In the genomic region with DNA sequence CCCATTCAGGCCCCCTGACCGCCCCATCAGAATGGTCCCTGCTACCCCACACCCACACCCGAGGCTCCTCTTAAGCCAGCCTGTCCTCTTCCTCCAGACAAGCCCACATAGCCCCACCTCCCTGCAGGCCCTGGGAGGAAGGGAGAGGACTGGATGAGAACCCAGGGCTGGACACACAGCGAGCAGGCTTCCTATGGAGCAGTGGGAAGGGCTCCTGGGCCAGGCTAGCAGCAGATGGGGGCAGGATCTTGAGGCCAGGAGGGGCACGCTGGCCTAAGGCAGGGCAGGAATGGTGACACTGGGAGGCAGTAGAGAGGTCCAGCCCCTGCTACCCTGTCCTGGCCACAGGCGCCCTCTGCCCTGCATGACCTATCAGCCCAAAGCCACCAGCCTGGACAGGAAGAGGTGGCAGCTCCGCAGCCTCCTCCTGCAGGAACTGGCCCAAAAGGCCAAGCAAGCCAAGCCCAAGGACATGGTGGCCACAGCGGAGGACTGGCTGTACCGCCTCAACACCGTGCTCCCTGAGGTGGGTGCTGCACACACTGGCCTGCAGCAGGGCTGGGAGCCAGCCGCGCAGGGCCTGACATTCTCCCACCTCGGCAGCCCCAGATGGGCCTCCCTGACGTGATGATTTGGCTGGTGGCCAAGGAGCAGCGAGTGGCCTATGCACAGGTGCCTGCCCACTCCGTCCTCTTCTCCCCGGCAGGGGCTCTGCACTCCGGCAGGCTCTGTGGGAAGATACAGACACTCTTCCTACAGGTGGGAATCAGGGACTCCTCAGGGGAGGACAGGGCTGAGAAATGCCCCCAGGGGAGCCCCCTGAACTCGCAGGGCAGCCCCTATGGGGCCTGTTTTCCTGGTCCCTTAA, we compare ENCODE assay signal across 12 cellular contexts. TPM values are rescaled to one million over a fixed set of nuclear protein-coding genes. Genes with fewer than 3 reads are reported as not detected.
DNase-seq lines count a peak whose midpoint lies in the region; ATAC-seq, FAIRE-seq and TF ChIP-seq lines count a peak whose summit lies in the region.
"Had no signal": no experiment of that assay in that cellular context is flagged by ENCODE, and none has a peak within 500 bp of the region (broad histone marks: within the 10 kb centered on the region; RNA-seq: fewer than 3 reads in every experiment).

No MANE protein-coding gene starts in this region.

- H3K79me2 ChIP-seq in neural progenitor cell (ENCODE audit: low read depth): no peaks in the 10 kb centered on the region

- H3K4me1 Mint-ChIP-seq in endodermal cell: no peaks in the 10 kb centered on the region
- peaks cover 7% of the 10 kb centered on the region for H3K4me1 Mint-ChIP-seq in neural progenitor cell
- peaks cover 4% of the 10 kb centered on the region for H3K4me1 Mint-ChIP-seq in osteocyte (ENCODE audit: unreplicated experiment)
- H3K4me1 Mint-ChIP-seq: memory B cell; stimulated activated naive CD8-positive, alpha-beta T cell treated with anti-CD3 and anti-CD28 coated beads, Interleukin-15, amount 100 ng/mL, for 72 hours had no signal

- H3K27ac Mint-ChIP-seq in endodermal cell (no peak overlapping the region), neural progenitor cell (peak overlapping the region; percentile 53), osteocyte (ENCODE audit: unreplicated experiment) (no peak overlapping the region)
- H3K27ac Mint-ChIP-seq: memory B cell; stimulated activated naive CD8-positive, alpha-beta T cell treated with anti-CD3 and anti-CD28 coated beads, Interleukin-15, amount 100 ng/mL, for 72 hours had no signal

- TF ChIP-seq CTCF in endodermal cell (conservative IDR thresholded peaks at IDR 0.05) (peak; percentile 68), neural progenitor cell (IDR thresholded peaks at IDR 0.05) (peak; percentile 20), mucosa of descending colon (IDR thresholded peaks at IDR 0.05) (no peak), osteocyte (IDR thresholded peaks at IDR 0.05) (no peak)

- H3K9ac ChIP-seq in endodermal cell (ENCODE audit: extremely low read depth, low read length, poor library complexity, severe bottlenecking): no peak overlapping the region
- H3K9ac ChIP-seq in neural progenitor cell: no peak overlapping the region

- DNase-seq in GM03348 (ENCODE audit: low spot score) (peak; percentile 9), NCI-H2227 treated with DMSO at 0.1 percent for 48 hours (lab: John Stamatoyannopoulos, UW) (peak; percentile 61), endodermal cell (peak; percentile 86), neural progenitor cell (ENCODE audit: low spot score) (peak; percentile 51), mucosa of descending colon (no peak), HTR-8/SVneo (ENCODE audit: insufficient read length, low spot score) (no peak), osteocyte (ENCODE audit: extremely low spot score, unreplicated experiment) (no peak)
- DNase-seq: activated CD4-positive, alpha-beta T cell treated with anti-CD3 and anti-CD28 coated beads for 1 hour; activated naive CD4-positive, alpha-beta T cell treated with anti-CD3 and anti-CD28 coated beads, Interleukin-2, amount 50 U/mL, for 16 hours; stimulated activated naive CD8-positive, alpha-beta T cell treated with anti-CD3 and anti-CD28 coated beads, Interleukin-15, amount 100 ng/mL, for 72 hours had no signal

- no peak for ATAC-seq in mucosa of descending colon
- no peak for ATAC-seq in GM21526 (IDR thresholded peaks at IDR 0.05; ENCODE audit: low FRiP score, unreplicated experiment)
- ATAC-seq: stimulated activated naive CD8-positive, alpha-beta T cell treated with anti-CD3 and anti-CD28 coated beads, Interleukin-15, amount 100 ng/mL, for 72 hours had no signal

- no peaks in the 10 kb centered on the region for H3K36me3 Mint-ChIP-seq in endodermal cell (ENCODE audit: low read depth)
- H3K36me3 Mint-ChIP-seq in neural progenitor cell: no peaks in the 10 kb centered on the region
- no peaks in the 10 kb centered on the region for H3K36me3 Mint-ChIP-seq in osteocyte (ENCODE audit: unreplicated experiment)
- H3K36me3 Mint-ChIP-seq: memory B cell had no signal

- no peaks in the 10 kb centered on the region for H3F3A ChIP-seq in neural progenitor cell (ENCODE audit: low read depth)

- no peaks in the 10 kb centered on the region for H4K20me1 ChIP-seq in neural progenitor cell (ENCODE audit: low read depth)

- H3K9me3 Mint-ChIP-seq in endodermal cell (no peaks in the 10 kb centered on the region), neural progenitor cell (no peaks in the 10 kb centered on the region), osteocyte (ENCODE audit: unreplicated experiment) (no peaks in the 10 kb centered on the region)
- H3K9me3 Mint-ChIP-seq: memory B cell; stimulated activated naive CD8-positive, alpha-beta T cell treated with anti-CD3 and anti-CD28 coated beads, Interleukin-15, amount 100 ng/mL, for 72 hours had no signal

- H3K27me3 Mint-ChIP-seq in endodermal cell (ENCODE audit: insufficient read depth) (no peaks in the 10 kb centered on the region), neural progenitor cell (ENCODE audit: insufficient read depth, low read depth) (peaks cover 4% of the 10 kb centered on the region), osteocyte (ENCODE audit: unreplicated experiment) (peaks cover 10% of the 10 kb centered on the region)

- no peaks in the 10 kb centered on the region for H3K9me3 ChIP-seq in endodermal cell (ENCODE audit: control insufficient read depth, low read length)
- H3K9me3 ChIP-seq in neural progenitor cell (ENCODE audit: low read depth): no peaks in the 10 kb centered on the region
- no peaks in the 10 kb centered on the region for H3K9me3 ChIP-seq in mucosa of descending colon

- no peaks in the 10 kb centered on the region for H3K27me3 ChIP-seq in endodermal cell (ENCODE audit: control insufficient read depth, insufficient read depth, low read length, poor library complexity, severe bottlenecking)
- no peaks in the 10 kb centered on the region for H3K27me3 ChIP-seq in neural progenitor cell

- no peak overlapping the region for H3K4me2 ChIP-seq in neural progenitor cell

- H3K4me3 Mint-ChIP-seq in endodermal cell (no peak overlapping the region), neural progenitor cell (no peak overlapping the region), osteocyte (ENCODE audit: unreplicated experiment) (no peak overlapping the region)
- H3K4me3 Mint-ChIP-seq: memory B cell; stimulated activated naive CD8-positive, alpha-beta T cell treated with anti-CD3 and anti-CD28 coated beads, Interleukin-15, amount 100 ng/mL, for 72 hours had no signal

- FAIRE-seq in HTR-8/SVneo (lab: Jason Lieb, UNC): no peak

- H3K4me3 ChIP-seq in endodermal cell (ENCODE audit: low read length) (no peak overlapping the region), neural progenitor cell (no peak overlapping the region), mucosa of descending colon (no peak overlapping the region)

- H3K27ac ChIP-seq in endodermal cell (ENCODE audit: low read depth, low read length) (no peak overlapping the region), neural progenitor cell (no peak overlapping the region)

- H2AFZ ChIP-seq in neural progenitor cell (replicated peaks): no peak overlapping the region

- H3K4me1 ChIP-seq in endodermal cell (ENCODE audit: control insufficient read depth, insufficient read depth, low read length) (peaks cover under 1% of the 10 kb centered on the region), neural progenitor cell (peaks cover 10% of the 10 kb centered on the region), mucosa of descending colon (ENCODE audit: low read depth) (no peaks in the 10 kb centered on the region)

- H3K36me3 ChIP-seq in endodermal cell (ENCODE audit: control insufficient read depth, insufficient read depth, low read length) (no peaks in the 10 kb centered on the region), neural progenitor cell (no peaks in the 10 kb centered on the region), mucosa of descending colon (ENCODE audit: low read depth) (no peaks in the 10 kb centered on the region)

- 91 to 92% methylated on average over 7 to 18 of the region's 18 CpGs for WGBS in endodermal cell (ENCODE audit: insufficient coverage in 1 of 2, insufficient read length in 1 of 2), 2 experiments

- intact Hi-C loops in mucosa of descending colon (cut with DNase I, micrococcal nuclease): no loop called here

RNA-seq across cellular contexts. Expression of a gene that starts 43.3 kb away (rescaled TPM):
- total RNA-seq in endodermal cell: 1 to 10 TPM in 1 of 2 donors, under 1 TPM in 1; 0.35 to 1.7 TPM
- polyA plus RNA-seq in endodermal cell (2013, experiment 1 of 2): 0.14 TPM
- 0.17 TPM for polyA plus RNA-seq in endodermal cell (2013, experiment 2 of 2)
- total RNA-seq in neural progenitor cell (ENCODE audit: low replicate concordance): 1.2 and 1.7 TPM in 2 replicates
- total RNA-seq in mucosa of descending colon: under 1 TPM in 1 of 3 donors, not detected in 2; 0.09 TPM
- total RNA-seq in osteocyte: 0.13 TPM in 1 of 2 replicates, not detected in the other

RNA-seq across cellular contexts. Expression of a gene that starts 47.7 kb away (rescaled TPM):
- 10 to 100 TPM; 34.8 to 42.3 TPM for total RNA-seq in endodermal cell
- 33.5 TPM for polyA plus RNA-seq in endodermal cell (2013, experiment 1 of 2)
- polyA plus RNA-seq in endodermal cell (2013, experiment 2 of 2): 31.2 TPM
- 32.9 and 44.3 TPM in 2 replicates for total RNA-seq in neural progenitor cell (ENCODE audit: low replicate concordance)
- 10 to 100 TPM; 36.1 to 64.7 (median 49.2) TPM for total RNA-seq in mucosa of descending colon
- 44.2 and 45.8 TPM in 2 replicates for total RNA-seq in osteocyte

RNA-seq across cellular contexts. Expression of a gene that starts 54.0 kb away (rescaled TPM):
- 10 to 100 TPM; 24.4 to 30.4 TPM for total RNA-seq in endodermal cell
- polyA plus RNA-seq in endodermal cell (2013, experiment 1 of 2): 27.2 TPM
- polyA plus RNA-seq in endodermal cell (2013, experiment 2 of 2): 26.2 TPM
- 25.9 and 39.8 TPM in 2 replicates for total RNA-seq in neural progenitor cell (ENCODE audit: low replicate concordance)
- total RNA-seq in mucosa of descending colon: 10 to 100 TPM; 11.2 to 21.0 (median 14.2) TPM
- total RNA-seq in osteocyte: 19.2 and 21.2 TPM in 2 replicates

Comparison
In these comparisons a context has a peak if more than half of its experiments do, and no peak if none do; other contexts are left out.
1. DNase-seq: peak in GM03348 (single experiment), NCI-H2227 treated with DMSO at 0.1 percent for 48 hours (single experiment), endodermal cell (single experiment) and neural progenitor cell (single experiment); none in mucosa of descending colon (0 of 3), HTR-8/SVneo (single experiment) and osteocyte (single experiment).
2. CTCF ChIP-seq: peak in endodermal cell (single experiment) and neural progenitor cell (single experiment); none in mucosa of descending colon (single experiment) and osteocyte (single experiment).